Comparison of ENCODE assay signal across 1 cellular context in genomic region chrX:115392871-115393270, GRCh38.
TF ChIP-seq lines count a peak whose summit lies in the region.

No MANE protein-coding gene starts in this region.

TF ChIP-seq in GM12878, 131 proteins besides CTCF, POLR2A, EP300 and RAD21 (continued from another document):
- no peak for TF ChIP-seq ZBTB4 (CRISPR knock-in tag; IDR thresholded peaks at IDR 0.05)
- no peak for TF ChIP-seq REST (IDR thresholded peaks at IDR 0.05; ENCODE audit: low read depth, low read length)
- no peak for TF ChIP-seq ESRRA (IDR thresholded peaks at IDR 0.05; ENCODE audit: low read length)
